23 cellular contexts compared by ENCODE assay signal in the genomic region with DNA sequence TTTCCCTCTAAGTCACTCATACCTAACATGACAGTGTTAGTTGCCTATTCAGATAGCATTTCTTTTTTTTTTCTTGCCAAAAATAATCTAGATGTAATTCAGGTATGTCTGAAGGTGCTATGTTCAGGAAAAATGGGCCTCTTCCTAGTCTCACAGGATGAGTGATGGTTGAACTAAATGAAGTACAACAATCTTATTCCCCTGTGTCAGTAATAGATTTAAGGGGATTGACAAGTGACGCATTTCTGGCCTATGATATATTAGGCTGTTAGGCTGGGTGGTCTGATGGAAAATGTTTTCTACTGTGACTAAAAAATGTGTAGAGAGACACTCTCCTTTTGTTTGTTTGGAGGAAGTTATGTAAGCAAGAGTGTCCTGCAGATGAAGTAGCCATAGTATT.
"Had no signal": no experiment of that assay in that cellular context is flagged by ENCODE, and none has a peak within 500 bp of the region (broad histone marks: within the 10 kb centered on the region; RNA-seq: fewer than 3 reads in every experiment).

No MANE protein-coding gene starts in this region.

- H3K4me3 ChIP-seq: colonic mucosa, coronary artery, dorsolateral prefrontal cortex, esophagus muscularis mucosa, esophagus squamous epithelium, gastrocnemius medialis, gastroesophageal sphincter, heart left ventricle, heart right ventricle had no signal

- H3K9me3 ChIP-seq: colonic mucosa, esophagus muscularis mucosa, esophagus squamous epithelium, gastrocnemius medialis, gastroesophageal sphincter, heart left ventricle had no signal

- H3K27me3 ChIP-seq: colonic mucosa, dorsolateral prefrontal cortex, esophagus muscularis mucosa, esophagus squamous epithelium, foreskin keratinocyte, gastrocnemius medialis, gastroesophageal sphincter, heart left ventricle, heart right ventricle had no signal

- DNase-seq: colonic mucosa; cortex of kidney; dermis blood vessel endothelial cell; dorsolateral prefrontal cortex; effector CD4-positive, alpha-beta T cell; effector CD8-positive, alpha-beta T cell; effector memory CD4-positive, alpha-beta T cell; effector memory CD8-positive, alpha-beta T cell; endodermal cell; erythroblast; esophagus squamous epithelium; foreskin fibroblast; foreskin keratinocyte; foreskin melanocyte; gastrocnemius medialis; glutamatergic neuron; head of caudate nucleus; heart left ventricle; heart right ventricle had no signal

- H3K27ac ChIP-seq: colonic mucosa, coronary artery, dorsolateral prefrontal cortex, epithelial cell of prostate, esophagus muscularis mucosa, esophagus squamous epithelium, foreskin keratinocyte, gastrocnemius medialis, gastroesophageal sphincter, heart left ventricle, heart right ventricle had no signal

- H3K4me1 ChIP-seq: colonic mucosa, esophagus muscularis mucosa, esophagus squamous epithelium, foreskin keratinocyte, gastrocnemius medialis, gastroesophageal sphincter, heart left ventricle, heart right ventricle had no signal

- H3K36me3 ChIP-seq: colonic mucosa, esophagus muscularis mucosa, esophagus squamous epithelium, gastrocnemius medialis, gastroesophageal sphincter, heart left ventricle, heart right ventricle had no signal
